Comparison of ENCODE assay signal across 8 cellular contexts in the genomic region with DNA sequence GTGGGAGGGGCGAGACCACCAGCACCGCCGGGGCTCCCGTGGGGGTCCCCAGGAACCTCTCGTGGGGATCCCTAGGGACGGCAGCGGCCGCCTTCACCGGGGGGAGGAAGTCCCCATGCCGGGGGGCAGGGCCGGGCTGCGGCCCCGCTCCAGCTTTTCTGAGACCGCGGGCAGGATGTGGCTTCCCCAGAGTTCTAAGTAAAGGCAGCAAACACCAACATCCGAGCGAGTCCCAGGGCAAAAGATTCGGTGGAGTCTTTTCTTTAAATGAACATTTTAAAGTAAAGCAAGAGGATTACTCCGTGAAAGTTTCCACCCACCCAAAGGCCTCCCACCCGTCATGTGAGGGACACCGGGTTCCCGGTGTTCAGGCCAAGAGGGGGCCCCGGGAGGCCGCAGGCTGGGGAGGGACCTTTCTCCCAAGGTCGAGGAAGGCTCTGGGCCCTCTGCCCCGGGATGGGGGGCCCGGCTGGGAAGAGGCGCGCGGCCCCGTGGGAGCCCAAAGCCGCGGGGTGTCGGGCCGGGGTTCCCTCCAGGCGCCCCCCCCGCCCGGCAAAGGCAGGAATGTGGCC. TPM values are rescaled to one million over a fixed set of nuclear protein-coding genes. Genes with fewer than 3 reads are reported as not detected.
DNase-seq lines count a peak whose midpoint lies in the region; ATAC-seq, FAIRE-seq and TF ChIP-seq lines count a peak whose summit lies in the region.

No MANE protein-coding gene starts in this region.

- peak overlapping the region; percentile 48 for H2BK12ac ChIP-seq in trophoblast cell (ENCODE audit: low read length)

- peak overlapping the region; percentile 64 for H3K4me2 ChIP-seq in trophoblast cell (ENCODE audit: low read length)

- H3K27me3 ChIP-seq in CD8-positive, alpha-beta T cell (ENCODE audit: insufficient read depth, low read length) = no peaks in the 10 kb centered on the region
- peaks cover 14% of the 10 kb centered on the region for H3K27me3 ChIP-seq in trophoblast cell (ENCODE audit: insufficient read depth, low read length)

- CTCF ChIA-PET in CD8-positive, alpha-beta T cell (lab: Charles Lee) = no interaction called here

- peak overlapping the region; percentile 49 for H2AK5ac ChIP-seq in trophoblast cell (ENCODE audit: low read length)

- WGBS in trophoblast cell (ENCODE audit: extremely low coverage, insufficient coverage, insufficient read length) = no CpG with 5 or more reads among the region's 38 CpGs

- peak overlapping the region; percentile 63 for H4K8ac ChIP-seq in trophoblast cell (ENCODE audit: low read depth, low read length)

- no peak overlapping the region for H4K91ac ChIP-seq in trophoblast cell (ENCODE audit: low read depth, low read length)

- H4K12ac ChIP-seq in trophoblast cell (ENCODE audit: low read depth, low read length) = no peak overlapping the region

- H3K36me3 Mint-ChIP-seq in CD8-positive, alpha-beta T cell = peaks cover 6% of the 10 kb centered on the region

- peaks cover 2% of the 10 kb centered on the region for H3K79me2 ChIP-seq in trophoblast cell (ENCODE audit: control insufficient read depth, insufficient read depth, low read length, poor library complexity)

- H2AFZ ChIP-seq in trophoblast cell (ENCODE audit: insufficient read depth, low read length, poor library complexity) = peak overlapping the region; percentile 70

- H3K9me3 Mint-ChIP-seq in CD8-positive, alpha-beta T cell = no peaks in the 10 kb centered on the region

- H3K9me3 ChIP-seq in CD8-positive, alpha-beta T cell (ENCODE audit: low read length) = no peaks in the 10 kb centered on the region
- H3K9me3 ChIP-seq in trophoblast cell (ENCODE audit: insufficient read depth, low read depth, low read length) = peaks cover 3% of the 10 kb centered on the region

- peak; percentile 61 for ATAC-seq in CD8-positive, alpha-beta T cell
- peak; percentile 52 for ATAC-seq in HG03196 (IDR thresholded peaks at IDR 0.05; ENCODE audit: unreplicated experiment)
- no peak for ATAC-seq in HG03135 (IDR thresholded peaks at IDR 0.05; ENCODE audit: unreplicated experiment)

- peak in 6 of 7 experiments; percentile 52 to 85 (median 68) for DNase-seq in CD8-positive, alpha-beta T cell
- DNase-seq in activated T-cell treated with anti-CD3 and anti-CD28 coated beads for 24 hours (ENCODE audit: low read depth) (peak; percentile 39), fibroblast of villous mesenchyme (ENCODE audit: low read depth) (peak; percentile 52), trophoblast cell (no peak), GF-D8 (lab: John Stamatoyannopoulos, UW) (no peak), frontal cortex (ENCODE audit: low spot score in 2 of 2) (no peak)

- peak overlapping the region; percentile 45 for H3K14ac ChIP-seq in trophoblast cell (ENCODE audit: low read length)

- H3K9ac ChIP-seq in trophoblast cell (ENCODE audit: low read length) = peak overlapping the region; percentile 53

- POLR2A ChIA-PET in CD8-positive, alpha-beta T cell (lab: Charles Lee) = interaction anchor here (0.6 to 0.9 kb wide), 2 partner anchors 10 to 71 kb away, joined by 3 read pairs; no protein-coding TSS in a partner anchor

- H3K36me3 ChIP-seq in CD8-positive, alpha-beta T cell (ENCODE audit: insufficient read depth, low read length) = no peaks in the 10 kb centered on the region
- H3K36me3 ChIP-seq in trophoblast cell (ENCODE audit: control insufficient read depth in 1 of 2, insufficient read depth in 2 of 2, low read length in 2 of 2) = no peaks in the 10 kb centered on the region

- no peaks in the 10 kb centered on the region for H3K27me3 Mint-ChIP-seq in CD8-positive, alpha-beta T cell (ENCODE audit: low read depth)

- peak overlapping the region; percentile 20 for H2BK120ac ChIP-seq in trophoblast cell (ENCODE audit: insufficient read depth, low read length, poor library complexity)

- H3K18ac ChIP-seq in trophoblast cell (ENCODE audit: low read length) = peak overlapping the region; percentile 36

- no peak for FAIRE-seq in frontal cortex (lab: Jason Lieb, UNC)

- no peak for TF ChIP-seq CTCF in CD8-positive, alpha-beta T cell (IDR thresholded peaks at IDR 0.05)
- no peak for TF ChIP-seq CTCF in fibroblast of villous mesenchyme (IDR thresholded peaks at IDR 0.05; ENCODE audit: insufficient read depth, low read depth, low read length)

- peaks cover 19% of the 10 kb centered on the region for H3K4me1 Mint-ChIP-seq in CD8-positive, alpha-beta T cell (ENCODE audit: low read depth)

- H2BK5ac ChIP-seq in trophoblast cell (ENCODE audit: low read depth, low read length, poor library complexity) = no peak overlapping the region

- H3K23ac ChIP-seq in trophoblast cell (ENCODE audit: low read length) = no peak overlapping the region

- no peak overlapping the region for H3K4ac ChIP-seq in trophoblast cell (ENCODE audit: low read depth, low read length)

- intact Hi-C loops in CD8-positive, alpha-beta T cell (cut with DNase I, micrococcal nuclease) = no loop called here

- H3K27ac ChIP-seq in CD8-positive, alpha-beta T cell (ENCODE audit: low read depth, low read length) = peak overlapping the region; percentile 60
- H3K27ac ChIP-seq in trophoblast cell (ENCODE audit: low read depth, low read length) = no peak overlapping the region

- peak overlapping the region; percentile 88 for H3K27ac Mint-ChIP-seq in CD8-positive, alpha-beta T cell

- H3K79me1 ChIP-seq in trophoblast cell (ENCODE audit: low read length) = peaks cover 4% of the 10 kb centered on the region

- peak overlapping the region; percentile 92 for H3K4me3 Mint-ChIP-seq in CD8-positive, alpha-beta T cell

- peaks cover 23% of the 10 kb centered on the region for H3K4me1 ChIP-seq in CD8-positive, alpha-beta T cell (ENCODE audit: insufficient read depth, low read length)
- H3K4me1 ChIP-seq in trophoblast cell (ENCODE audit: control insufficient read depth in 1 of 2, insufficient read depth in 2 of 2, low read length in 2 of 2) = peaks cover 7 to 9% of the 10 kb centered on the region in 2 experiments

- H3K4me3 ChIP-seq in CD8-positive, alpha-beta T cell (ENCODE audit: low read depth, low read length) = peak overlapping the region; percentile 74
- H3K4me3 ChIP-seq in fibroblast of villous mesenchyme (ENCODE audit: low read depth, low read length) (peak overlapping the region; percentile 75), trophoblast cell (ENCODE audit: low read depth, low read length) (peak overlapping the region; percentile 59)

RNA-seq across cellular contexts. Expression of a gene that starts 44.1 kb away (rescaled TPM):
- total RNA-seq in CD8-positive, alpha-beta T cell = 10 to 100 TPM; 25.4 to 25.9 TPM
- total RNA-seq in fibroblast of villous mesenchyme = 63.0 and 91.8 TPM in 2 replicates
- 15.5 and 17.3 TPM in 2 replicates for polyA plus RNA-seq in trophoblast cell (2013)
- 34.6 TPM for total RNA-seq in frontal cortex

Comparison
In these comparisons a context has a peak if more than half of its experiments do, and no peak if none do; other contexts are left out.
1. DNase-seq: peak in CD8-positive, alpha-beta T cell (6 of 7), activated T-cell treated with anti-CD3 and anti-CD28 coated beads for 24 hours (single experiment) and fibroblast of villous mesenchyme (single experiment); none in trophoblast cell (0 of 2), GF-D8 (single experiment) and frontal cortex (0 of 2).
2. Peak in every context shown above with its lines, with median percentiles within 50 percentile points of each other: H3K4me3 ChIP-seq.